7 cellular contexts compared by ENCODE assay signal in genomic region chr4:52037730-52038108, GRCh38. TPM values are rescaled to one million over a fixed set of nuclear protein-coding genes. Genes with fewer than 3 reads are reported as not detected.
DNase-seq lines count a peak whose midpoint lies in the region; ATAC-seq, FAIRE-seq and TF ChIP-seq lines count a peak whose summit lies in the region.

No MANE protein-coding gene starts in this region.

- no peaks in the 10 kb centered on the region for H3K27me3 ChIP-seq in WERI-Rb-1 (ENCODE audit: insufficient read depth, low read depth, severe bottlenecking)

- H3K36me3 ChIP-seq in WERI-Rb-1 = peaks cover 3% of the 10 kb centered on the region; the same call in 1 of the 2 replicates

- peaks cover 10 to 14% of the 10 kb centered on the region in 2 donors for H3K4me1 Mint-ChIP-seq in natural killer cell

- ATAC-seq in GM21528 (IDR thresholded peaks at IDR 0.05; ENCODE audit: low FRiP score, unreplicated experiment) (peak; percentile 65), natural killer cell (peak in 1 of 3 donors; percentile 35)

- H3K9me3 Mint-ChIP-seq in natural killer cell = no peaks in the 10 kb centered on the region

- peak overlapping the region; percentile 89 for H3K4me3 Mint-ChIP-seq in natural killer cell

- H3K4me3 ChIP-seq in GM12864 (ENCODE audit: low read depth, low read length) = peak overlapping the region; percentile 84
- peak overlapping the region; percentile 87 for H3K4me3 ChIP-seq in WERI-Rb-1 (ENCODE audit: low read depth, low read length)
- peak overlapping the region; percentile 78 for H3K4me3 ChIP-seq in fibroblast of mammary gland (ENCODE audit: control insufficient read depth, low read depth, low read length)

- no peak for TF ChIP-seq CTCF in GM12864 (IDR thresholded peaks at IDR 0.05; ENCODE audit: low read depth, low read length, missing control alignments)
- TF ChIP-seq CTCF in WERI-Rb-1 (IDR thresholded peaks at IDR 0.05; ENCODE audit: low read depth, low read length) = no peak
- TF ChIP-seq CTCF in fibroblast of mammary gland (conservative IDR thresholded peaks at IDR 0.05; ENCODE audit: control insufficient read depth, insufficient read depth, low read depth, low read length) = no peak
- no peak for TF ChIP-seq CTCF in natural killer cell (IDR thresholded peaks at IDR 0.05)

- no peaks in the 10 kb centered on the region for H3K36me3 Mint-ChIP-seq in natural killer cell

- DNase-seq in GM12864 (ENCODE audit: low read depth) (peak; percentile 7), HTR-8/SVneo (ENCODE audit: insufficient read length, low spot score) (peak; percentile 18), WERI-Rb-1 (peak; percentile 32), fibroblast of mammary gland (ENCODE audit: low read depth) (peak; percentile 46), natural killer cell (no peak), GM19238 (ENCODE audit: insufficient read length, low spot score) (no peak)

- FAIRE-seq in HTR-8/SVneo (lab: Jason Lieb, UNC) = no peak

- H3K27ac Mint-ChIP-seq in natural killer cell = no peak overlapping the region

- H3K9me3 ChIP-seq in WERI-Rb-1 (ENCODE audit: severe bottlenecking) = no peaks in the 10 kb centered on the region

- peaks cover 34 to 47% of the 10 kb centered on the region in 2 donors for H3K27me3 Mint-ChIP-seq in natural killer cell (ENCODE audit: low read depth in 2 of 2)

- intact Hi-C loops in natural killer cell (cut with micrococcal nuclease) = no loop called here

- peak overlapping the region; percentile 45; the same call in 1 of the 2 replicates for H3K27ac ChIP-seq in WERI-Rb-1

RNA-seq across cellular contexts. Expression of gene SGCB, which starts 0.4 kb away (rescaled TPM):
- total RNA-seq in natural killer cell = 1 to 10 TPM in 1 of 3 donors, under 1 TPM in 2; 0.14 to 1.6 (median 0.68) TPM

RNA-seq across cellular contexts. Expression of gene SPATA18, which starts 13.4 kb away (rescaled TPM):
- not detected for total RNA-seq in natural killer cell

RNA-seq across cellular contexts. Expression of gene LRRC66, which starts 17.6 kb away (rescaled TPM):
- total RNA-seq in natural killer cell = not detected

Comparison
In these comparisons a context has a peak if more than half of its experiments do, and no peak if none do; other contexts are left out.
1. DNase-seq: peak in GM12864 (single experiment), HTR-8/SVneo (single experiment), WERI-Rb-1 (single experiment) and fibroblast of mammary gland (single experiment); none in natural killer cell (single experiment) and GM19238 (single experiment).
2. Peak in every context shown above with its lines, with median percentiles within 50 percentile points of each other: H3K4me3 ChIP-seq.